In the genomic region with DNA sequence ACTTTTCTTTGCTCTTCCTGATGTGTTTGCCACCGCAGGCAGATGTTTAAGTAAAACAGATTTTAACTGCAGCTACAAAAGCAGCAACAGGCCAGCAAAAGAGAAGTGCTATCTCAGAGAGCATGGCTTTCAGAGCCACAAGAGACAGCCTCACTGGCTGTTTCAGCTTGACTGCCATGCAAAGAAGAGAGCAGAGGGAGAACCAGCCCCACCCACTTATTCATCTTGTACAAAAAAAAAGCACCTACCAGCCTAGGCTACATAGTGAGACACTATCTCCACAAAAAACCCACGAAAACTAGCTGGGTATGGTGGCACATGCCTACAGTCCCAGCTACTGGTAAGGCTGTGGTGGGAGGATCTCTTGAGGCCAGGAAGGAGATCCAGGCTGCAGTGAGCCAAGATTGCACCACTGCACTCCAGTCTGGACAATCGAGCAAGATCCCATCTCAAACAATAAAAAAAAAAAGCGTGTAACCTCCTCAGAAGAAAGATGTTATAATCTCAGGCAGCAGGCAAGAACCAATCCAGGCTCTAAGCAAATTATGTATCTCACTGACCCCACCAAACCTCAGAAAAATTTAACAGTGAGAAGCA, we compare ENCODE assay signal across 19 cellular contexts. TPM values are rescaled to one million over a fixed set of nuclear protein-coding genes. Genes with fewer than 3 reads are reported as not detected.
A peak's percentile ranks its signal among the peaks of the same experiment; 100 is the strongest.
DNase-seq lines count a peak whose midpoint lies in the region; ATAC-seq, FAIRE-seq and TF ChIP-seq lines count a peak whose summit lies in the region.
"Had no signal": no experiment of that assay in that cellular context is flagged by ENCODE, and none has a peak within 500 bp of the region (broad histone marks: within the 10 kb centered on the region; RNA-seq: fewer than 3 reads in every experiment).

No MANE protein-coding gene starts in this region.

- in situ Hi-C loops in HepG2 (cut with HindIII; ENCODE audit: extremely low pct_ligation_motif_present, low pct_unique_long_range_greater_than_20kb) = no loop called here

- H3K27me3 ChIP-seq in HepG2 (ENCODE audit: control insufficient read depth in 1 of 2, insufficient read depth in 2 of 2, low read length in 2 of 2) (no peaks in the 10 kb centered on the region), right lobe of liver (no peaks in the 10 kb centered on the region)
- H3K27me3 ChIP-seq: adrenal gland, gastroesophageal sphincter, ovary had no signal

- H3K4me2 ChIP-seq in HepG2 (ENCODE audit: low read depth, low read length) = no peak overlapping the region

- CTCF ChIA-PET in HepG2 (lab: Yijun Ruan, JAX; ENCODE audit: low intra/inter-chr PET ratio, low total read pairs) = no interaction called here
- CTCF ChIA-PET in WTC11 (lab: Charles Lee) = interaction anchor here (2.0 to 2.3 kb wide), 2 partner anchors 15 to 16 kb away, joined by 8 to 9 read pairs; no protein-coding TSS in a partner anchor

- H3K27ac ChIP-seq in HepG2 (ENCODE audit: extremely low read length, insufficient read depth, low read length) (no peak overlapping the region), right lobe of liver (no peak overlapping the region)
- H3K27ac ChIP-seq: adrenal gland, epithelial cell of prostate, gastroesophageal sphincter, ovary had no signal

- peaks cover 28% of the 10 kb centered on the region for H3K4me1 Mint-ChIP-seq in WTC11
- H3K4me1 Mint-ChIP-seq in glutamatergic neuron (ENCODE audit: low read depth, unreplicated experiment) = peaks cover 45% of the 10 kb centered on the region
- peaks cover 15% of the 10 kb centered on the region for H3K4me1 Mint-ChIP-seq in type B pancreatic cell (ENCODE audit: unreplicated experiment)

- no peak for FAIRE-seq in HepG2 (lab: Jason Lieb, UNC)
- FAIRE-seq in urothelium cell line (lab: Jason Lieb, UNC) = no peak

- H3K4me3 ChIP-seq in HepG2 (replicated peaks in 1 of 3; ENCODE audit: insufficient read depth in 1 of 3, low read depth in 2 of 3, low read length in 3 of 3) (no peak overlapping the region), right lobe of liver (no peak overlapping the region)
- H3K4me3 ChIP-seq: adrenal gland, gastroesophageal sphincter, ovary, skin epidermis had no signal

- H3K79me2 ChIP-seq in HepG2 (ENCODE audit: insufficient read depth, low read length) = no peaks in the 10 kb centered on the region

- DNase-seq in HepG2 (ENCODE audit: low spot score) (no peak), right lobe of liver (no peak), WTC11 (ENCODE audit: low spot score) (no peak), glutamatergic neuron (no peak), type B pancreatic cell (ENCODE audit: extremely low spot score, unreplicated experiment) (no peak), urothelium cell line (ENCODE audit: low spot score) (no peak), DMS79 treated with DMSO at 0.1 percent for 48 hours (lab: John Stamatoyannopoulos, UW) (no peak)
- DNase-seq: DMS53; mesendoderm; NCI-H1417; ovary; stimulated activated naive CD4-positive, alpha-beta T cell treated with Interleukin-2 at 50 U/mL for 16 hours had no signal

- H4K20me1 ChIP-seq in HepG2 (ENCODE audit: insufficient read depth, low read length) = no peaks in the 10 kb centered on the region

- H3K36me3 ChIP-seq in HepG2 (replicated peaks in 1 of 2; ENCODE audit: control insufficient read depth in 1 of 2, insufficient read depth in 2 of 2, low read length in 2 of 2) (peaks cover 42 to 69% of the 10 kb centered on the region in 2 experiments), right lobe of liver (peaks cover 0 to 44% (median 18%) of the 10 kb centered on the region in 4 donors)

- no TSS peak for BruUV-seq in HepG2 (replicated peaks; lab: Mats Ljungman, UMichigan)

- no peak overlapping the region for H2AFZ ChIP-seq in HepG2 (ENCODE audit: low read length)

- TF ChIP-seq CTCF in HepG2 (CRISPR knock-in tag; IDR thresholded peaks at IDR 0.05) (no peak), right lobe of liver (IDR thresholded peaks at IDR 0.05) (no peak), WTC11 (IDR thresholded peaks at IDR 0.05) (no peak), glutamatergic neuron (IDR thresholded peaks at IDR 0.05; ENCODE audit: partially characterized antibody, unreplicated experiment) (no peak), type B pancreatic cell (conservative IDR thresholded peaks at IDR 0.05) (no peak)

- H3K27ac Mint-ChIP-seq in WTC11 (peak overlapping the region; percentile 67), glutamatergic neuron (ENCODE audit: unreplicated experiment) (no peak overlapping the region), type B pancreatic cell (peak overlapping the region; percentile 53)

- intact Hi-C loops in HepG2 (cut with micrococcal nuclease; ENCODE audit: unreplicated experiment) = no loop called here
- intact Hi-C loops in right lobe of liver (cut with DNase I) = no loop called here

- H3K27me3 Mint-ChIP-seq in WTC11 (ENCODE audit: low read depth) (no peaks in the 10 kb centered on the region), glutamatergic neuron (ENCODE audit: unreplicated experiment) (peaks cover 16% of the 10 kb centered on the region), type B pancreatic cell (no peaks in the 10 kb centered on the region)

- POLR2A ChIA-PET in HepG2 (lab: Yijun Ruan, JAX) (no interaction called here), WTC11 (lab: Charles Lee) (no interaction called here)

- no peak overlapping the region for H3K4me3 Mint-ChIP-seq in WTC11
- H3K4me3 Mint-ChIP-seq in glutamatergic neuron (ENCODE audit: unreplicated experiment) = peak overlapping the region; percentile 22
- H3K4me3 Mint-ChIP-seq in type B pancreatic cell = no peak overlapping the region

- H3K9ac ChIP-seq in HepG2 (ENCODE audit: insufficient read depth, low read depth, low read length) = no peak overlapping the region

- TF ChIP-seq RAD21 in HepG2 (CRISPR knock-in tag; IDR thresholded peaks at IDR 0.05) = no peak

- H3K4me1 ChIP-seq in HepG2 (ENCODE audit: insufficient read depth, low read length) (no peaks in the 10 kb centered on the region), right lobe of liver (no peaks in the 10 kb centered on the region)

- no peak for TF ChIP-seq EP300 in HepG2 (IDR thresholded peaks at IDR 0.05; ENCODE audit: low read depth in 2 of 2, low read length in 2 of 2)
- no peak for TF ChIP-seq EP300 in HepG2 (CRISPR knock-in tag; IDR thresholded peaks at IDR 0.05; ENCODE audit: borderline replicate concordance)

- H3K36me3 Mint-ChIP-seq in WTC11 (peaks cover 47% of the 10 kb centered on the region), glutamatergic neuron (ENCODE audit: unreplicated experiment) (no peaks in the 10 kb centered on the region), type B pancreatic cell (peaks cover 28% of the 10 kb centered on the region)

- ATAC-seq in HepG2 (no peak), right lobe of liver (no peak), WTC11 (no peak), HG03457 (IDR thresholded peaks at IDR 0.05; ENCODE audit: unreplicated experiment) (no peak)
- ATAC-seq: gastroesophageal sphincter had no signal

- H3K9me3 ChIP-seq in HepG2 (ENCODE audit: low read length) (no peaks in the 10 kb centered on the region), right lobe of liver (no peaks in the 10 kb centered on the region)
- H3K9me3 ChIP-seq: adrenal gland, gastroesophageal sphincter, ovary had no signal

- H3K9me3 Mint-ChIP-seq in WTC11 (no peaks in the 10 kb centered on the region), glutamatergic neuron (ENCODE audit: unreplicated experiment) (peaks cover 22% of the 10 kb centered on the region), type B pancreatic cell (no peaks in the 10 kb centered on the region)

- TF ChIP-seq POLR2A in HepG2 (IDR thresholded peaks at IDR 0.05; ENCODE audit: insufficient read depth in 1 of 2, low read depth in 2 of 2, low read length in 2 of 2) (no peak), right lobe of liver (IDR thresholded peaks at IDR 0.05) (no peak)

- WGBS in HepG2 (ENCODE audit: low lambda C conversion rate) = 94% methylated on average over 4 of the region's 4 CpGs
- 75% methylated on average over 4 of the region's 4 CpGs for WGBS in right lobe of liver (ENCODE audit: insufficient coverage, low coverage, low lambda C conversion rate, missing lambda C conversion rate)

TF ChIP-seq in HepG2, 621 proteins besides CTCF, POLR2A, EP300 and RAD21 (continues in another document):
- TF ChIP-seq TOPORS (CRISPR knock-in tag; IDR thresholded peaks at IDR 0.05) (no peak), RBM22 (optimal IDR thresholded peaks at IDR 0.05; ENCODE audit: low read length) (peak; percentile 72)

RNA-seq across cellular contexts. Expression of a gene that starts 30.0 kb away (rescaled TPM):
- total RNA-seq in HepG2 (2016; rRNA removed; fragmentation: Illumina TruSeq; extraction: Trizol) (not detected in 2 replicates), right lobe of liver (not detected), WTC11 (2021) (not detected in 3 replicates), glutamatergic neuron (ENCODE audit: unreplicated experiment) (4.1 TPM), type B pancreatic cell (ENCODE audit: low replicate concordance) (not detected in 2 replicates)
- total RNA-seq in HepG2 (2016; cell fraction: cytosol; rRNA removed; fragmentation: Illumina TruSeq; extraction: Trizol; ENCODE audit: low read depth) = not detected in 2 replicates
- total RNA-seq in HepG2 (2016; cell fraction: insoluble cytoplasmic fraction; rRNA removed; fragmentation: Illumina TruSeq; extraction: Trizol) = not detected in 2 replicates
- total RNA-seq in HepG2 (2016; cell fraction: membrane; rRNA removed; fragmentation: Illumina TruSeq; extraction: Trizol) = not detected in 2 replicates
- not detected in 2 replicates for total RNA-seq in HepG2 (2016; cell fraction: nucleus; rRNA removed; fragmentation: Illumina TruSeq; extraction: Trizol)
- 0.37 TPM in 1 of 2 replicates, not detected in the other for polyA plus RNA-seq in HepG2 (2011; rRNA removed)
- not detected in 2 replicates for polyA plus RNA-seq in HepG2 (2011; cell fraction: cytosol; rRNA removed)
- polyA plus RNA-seq in HepG2 (2011; cell fraction: nucleus; rRNA removed) = not detected in 2 replicates
- not detected in 2 replicates for polyA plus RNA-seq in HepG2 (2012)
- polyA plus RNA-seq in HepG2 (2016; cell fraction: cytosol; fragmentation: Illumina TruSeq; extraction: Trizol; ENCODE audit: low read depth) = not detected in 2 replicates
- polyA plus RNA-seq in HepG2 (2016; cell fraction: insoluble cytoplasmic fraction; fragmentation: Illumina TruSeq; extraction: Trizol; ENCODE audit: low read depth) = not detected in 2 replicates
- not detected in 2 replicates for polyA plus RNA-seq in HepG2 (2016; cell fraction: membrane; fragmentation: Illumina TruSeq; extraction: Trizol; ENCODE audit: low read depth)
- not detected in 2 replicates for polyA plus RNA-seq in HepG2 (2016; cell fraction: nucleus; fragmentation: Illumina TruSeq; extraction: Trizol; ENCODE audit: insufficient read depth, low read depth)
- polyA minus RNA-seq in HepG2 (2011; rRNA and poly(A)+ RNA removed; ENCODE audit: low replicate concordance) = 0.78 TPM in 1 of 2 replicates, not detected in the other
- polyA minus RNA-seq in HepG2 (2011; cell fraction: cytosol; rRNA and poly(A)+ RNA removed) = not detected in 2 replicates
- polyA minus RNA-seq in HepG2 (2011; cell fraction: nucleus; rRNA and poly(A)+ RNA removed) = not detected in 2 replicates
- total RNA-seq: adrenal gland, gastroesophageal sphincter, H4, ovary, SK-MEL-5 had no signal
- polyA plus RNA-seq: adrenal gland, ovary had no signal
